ENCODE assay signal across 16 cellular contexts in genomic region chr3:56868706-56869105, GRCh38.
"Had no signal": no experiment of that assay in that cellular context is flagged by ENCODE, and none has a peak within 500 bp of the region (broad histone marks: within the 10 kb centered on the region; RNA-seq: fewer than 3 reads in every experiment).

No MANE protein-coding gene starts in this region.

- ATAC-seq: effector memory CD8-positive, alpha-beta T cell; lower lobe of right lung; WTC11 had no signal

- H3K9me3 Mint-ChIP-seq: neural progenitor cell had no signal

- H3K9me3 ChIP-seq: lower lobe of right lung, tibial nerve, vagina had no signal

- H3K4me3 Mint-ChIP-seq: neural progenitor cell, WTC11 had no signal

- H3K4me2 ChIP-seq: neural progenitor cell had no signal

- H3K27me3 ChIP-seq: brain microvascular endothelial cell, neural progenitor cell, tibial nerve, vagina had no signal

- H3K4me1 Mint-ChIP-seq: WTC11 had no signal

- H3K36me3 ChIP-seq: brain microvascular endothelial cell, lower lobe of right lung, neural progenitor cell, tibial nerve, vagina had no signal

- H3K27ac ChIP-seq: brain microvascular endothelial cell, epithelial cell of prostate, lower lobe of right lung, neural progenitor cell, tibial nerve, vagina had no signal

- H3K36me3 Mint-ChIP-seq: neural progenitor cell, WTC11 had no signal

- H3K27me3 Mint-ChIP-seq: activated CD4-positive, alpha-beta T cell treated with anti-CD3 and anti-CD28 coated beads, Interleukin-2, amount 10 ng/mL, durations not matched to agents 7 days and 5 days; activated naive CD8-positive, alpha-beta T cell treated with anti-CD3 and anti-CD28 coated beads for 36 hours; effector memory CD8-positive, alpha-beta T cell had no signal

- H2AFZ ChIP-seq: neural progenitor cell had no signal

- H3K4me3 ChIP-seq: lower lobe of right lung, neural progenitor cell, tibial nerve, vagina had no signal

- H3K9ac ChIP-seq: neural progenitor cell had no signal

- H3K27ac Mint-ChIP-seq: activated CD4-positive, alpha-beta T cell treated with anti-CD3 and anti-CD28 coated beads, Interleukin-2, amount 10 ng/mL, durations not matched to agents 7 days and 5 days; neural progenitor cell; WTC11 had no signal

- DNase-seq: activated CD4-positive, alpha-beta T cell treated with anti-CD3 and anti-CD28 coated beads, Interleukin-2, amount 10 ng/mL, durations not matched to agents 7 days and 5 days; activated effector memory CD4-positive, alpha-beta T cell treated with anti-CD3 and anti-CD28 coated beads, Interleukin-2, amount 50 U/mL, for 16 hours; activated naive CD8-positive, alpha-beta T cell treated with anti-CD3 and anti-CD28 coated beads for 36 hours; brain microvascular endothelial cell; cerebellar nuclear complex; effector memory CD8-positive, alpha-beta T cell; foreskin melanocyte; left cardiac atrium; lower lobe of right lung; stimulated activated CD4-positive, alpha-beta T cell treated with anti-CD3 and anti-CD28 coated beads, Interleukin-12 subunit alpha, Interleukin-12 subunit beta, amount 100 ng/mL, for 4 hours; stimulated activated CD4-positive, alpha-beta T cell treated with anti-CD3 and anti-CD28 coated beads, Interleukin-2, amount 100 ng/mL, for 24 hours had no signal

- H3K4me1 ChIP-seq: lower lobe of right lung, tibial nerve, vagina had no signal
